3 cellular contexts compared by ENCODE assay signal in genomic region chr5:97542469-97542868, GRCh38.
"Had no signal": no experiment of that assay in that cellular context is flagged by ENCODE, and none has a peak within 500 bp of the region (broad histone marks: within the 10 kb centered on the region; RNA-seq: fewer than 3 reads in every experiment).

No MANE protein-coding gene starts in this region.

- DNase-seq: GDM1, GF-D8 had no signal

- ATAC-seq: GM12878 had no signal

- H3K4me3 ChIP-seq: GM12878 had no signal
